ENCODE assay signal across 22 cellular contexts in genomic region chr10:11794566-11794965, GRCh38. TPM values are rescaled to one million over a fixed set of nuclear protein-coding genes. Genes with fewer than 3 reads are reported as not detected.
DNase-seq lines count a peak whose midpoint lies in the region; ATAC-seq, FAIRE-seq and TF ChIP-seq lines count a peak whose summit lies in the region.
"Had no signal": no experiment of that assay in that cellular context is flagged by ENCODE, and none has a peak within 500 bp of the region (broad histone marks: within the 10 kb centered on the region; RNA-seq: fewer than 3 reads in every experiment).

No MANE protein-coding gene starts in this region.

- H3K4me1 ChIP-seq in IMR-90 (ENCODE audit: control insufficient read depth, insufficient read depth, low read length), result peaks cover 7% of the 10 kb centered on the region
- peaks cover 0 to 15% (median 4%) of the 10 kb centered on the region in 4 donors for H3K4me1 ChIP-seq in right lobe of liver
- H3K4me1 ChIP-seq in pancreas, result no peaks in the 10 kb centered on the region
- no peaks in the 10 kb centered on the region for H3K4me1 ChIP-seq in vagina

- WGBS in IMR-90 (ENCODE audit: extremely low coverage in 2 of 2, insufficient read length in 1 of 2), 2 experiments, result 100% methylated on average over 1 of the region's 5 CpGs; no CpG with 5 or more reads in 1 of the 2 experiments
- WGBS in right lobe of liver (ENCODE audit: insufficient coverage, low coverage, low lambda C conversion rate, missing lambda C conversion rate), result 83% methylated on average over 4 of the region's 5 CpGs
- WGBS in pancreas, 2 donors, result 74 to 80% methylated on average over 5 of the region's 5 CpGs

- H3K18ac ChIP-seq in IMR-90 (ENCODE audit: low read depth, low read length), result no peak overlapping the region

- H3K9me3 ChIP-seq in IMR-90 (ENCODE audit: control insufficient read depth, insufficient read depth, low read length) (no peaks in the 10 kb centered on the region), right lobe of liver (no peaks in the 10 kb centered on the region), pancreas (no peaks in the 10 kb centered on the region), vagina (no peaks in the 10 kb centered on the region)

- peak overlapping the region; percentile 26; the same call in 1 of the 2 replicates for H2AK5ac ChIP-seq in IMR-90 (ENCODE audit: low read depth, low read length)

- peak overlapping the region in 1 of 2 experiments; percentile 62; a peak in 1 of 4 replicates for H4K8ac ChIP-seq in IMR-90 (ENCODE audit: low read depth in 2 of 2, low read length in 2 of 2)

- no peak overlapping the region for H2AFZ ChIP-seq in IMR-90 (replicated peaks; ENCODE audit: low read length, poor library complexity)
- H2AFZ ChIP-seq: GM23338 had no signal

- H3K4me2 ChIP-seq in IMR-90 (ENCODE audit: low read depth, low read length), result no peak overlapping the region
- H3K4me2 ChIP-seq: GM23338 had no signal

- H3K9ac ChIP-seq in IMR-90 (ENCODE audit: low read depth, low read length), result no peak overlapping the region

- H3K56ac ChIP-seq in IMR-90 (ENCODE audit: extremely low read depth, insufficient read depth, low read length), result no peak overlapping the region

- H3K4me3 ChIP-seq in IMR-90 (ENCODE audit: insufficient read depth, low read depth, low read length) (no peak overlapping the region), epithelial cell of proximal tubule (ENCODE audit: low read depth, low read length) (no peak overlapping the region), right lobe of liver (no peak overlapping the region), pancreas (no peak overlapping the region), vagina (no peak overlapping the region)
- H3K4me3 ChIP-seq: GM23338, SK-N-MC had no signal

- no peak overlapping the region for H3K23ac ChIP-seq in IMR-90 (ENCODE audit: low read depth, low read length)

- H2BK120ac ChIP-seq in IMR-90 (ENCODE audit: low read depth, low read length), result no peak overlapping the region

- H2BK15ac ChIP-seq in IMR-90 (ENCODE audit: low read depth, low read length), result 0 out of 3 replicates have a peak overlapping the region, but pooled peaks have one; percentile 32

- H2AK9ac ChIP-seq in IMR-90 (replicated peaks; ENCODE audit: low read depth, low read length, poor library complexity), result no peak overlapping the region

- in situ Hi-C loops in ACHN (cut with HindIII; ENCODE audit: low pct_ligation_motif_present, low pct_unique_long_range_greater_than_20kb, low sequenced_read_pairs), result no loop called here
- in situ Hi-C loops in IMR-90 (cut with MboI; ENCODE audit: low sequenced_read_pairs), result loop anchor here (5.0 kb wide), 1 partner anchor 193 kb away; no protein-coding TSS in a partner anchor

- intact Hi-C loops in IMR-90 (cut with micrococcal nuclease), result loop anchor here (2.0 kb wide), 1 partner anchor 16 kb away; no protein-coding TSS in a partner anchor
- intact Hi-C loops in right lobe of liver (cut with DNase I), result loop anchor here in 1 of 2 donors (10.0 kb wide), 1 partner anchor 190 kb away; no protein-coding TSS in a partner anchor
- intact Hi-C loops in pancreas (cut with DNase I), result loop anchor here in 1 of 3 donors (10.0 kb wide), 1 partner anchor 390 kb away; no protein-coding TSS in a partner anchor
- intact Hi-C loops in vagina (cut with DNase I), result no loop called here

- no peak overlapping the region for H2BK5ac ChIP-seq in IMR-90 (ENCODE audit: low read depth, low read length, poor library complexity, severe bottlenecking)

- no peak overlapping the region for H4K91ac ChIP-seq in IMR-90 (ENCODE audit: insufficient read depth, low read depth, low read length)

- no peak overlapping the region for H3K14ac ChIP-seq in IMR-90 (replicated peaks; ENCODE audit: low read depth, low read length)

- dilution Hi-C loops in IMR-90 (cut with HindIII; ENCODE audit: low sequenced_read_pairs, unreplicated experiment), result no loop called here

- peak overlapping the region; percentile 61; the same call in 1 of the 2 replicates for H2BK20ac ChIP-seq in IMR-90 (ENCODE audit: low read depth, low read length)

- no peak for TF ChIP-seq CTCF in IMR-90 (conservative IDR thresholded peaks at IDR 0.05; ENCODE audit: low read depth, low read length)
- TF ChIP-seq CTCF in epithelial cell of proximal tubule (conservative IDR thresholded peaks at IDR 0.05; ENCODE audit: low read depth, low read length), result peak; percentile 7
- no peak for TF ChIP-seq CTCF in right lobe of liver (IDR thresholded peaks at IDR 0.05)
- no peak for TF ChIP-seq CTCF in pancreas (IDR thresholded peaks at IDR 0.05)
- TF ChIP-seq CTCF in vagina (IDR thresholded peaks at IDR 0.05), result no peak

- no peak for TF ChIP-seq RAD21 in IMR-90 (IDR thresholded peaks at IDR 0.05; ENCODE audit: low read length)

- peaks cover 17% of the 10 kb centered on the region for H3K9me1 ChIP-seq in IMR-90 (ENCODE audit: insufficient read depth, low read length)

- TF ChIP-seq POLR2A in IMR-90 (IDR thresholded peaks at IDR 0.05; ENCODE audit: low read depth, low read length) (no peak), right lobe of liver (IDR thresholded peaks at IDR 0.05) (no peak), vagina (IDR thresholded peaks at IDR 0.05) (no peak)

- H3K79me1 ChIP-seq in IMR-90 (ENCODE audit: low read depth in 1 of 2, low read length in 2 of 2), result no peaks in the 10 kb centered on the region

- FAIRE-seq in pancreas (lab: Jason Lieb, UNC), result no peak
- FAIRE-seq: G401.6, GM12892 had no signal

- POLR2A ChIA-PET in IMR-90 (lab: Charles Lee; ENCODE audit: unreplicated experiment), result no interaction called here

- H3K27ac ChIP-seq in IMR-90 (ENCODE audit: insufficient read depth, low read length) (no peak overlapping the region), right lobe of liver (peak overlapping the region in 2 of 3 donors; percentile 18 to 70), pancreas (no peak overlapping the region), vagina (no peak overlapping the region)
- H3K27ac ChIP-seq: HL-60, SK-N-MC had no signal

- H3K36me3 ChIP-seq in IMR-90 (ENCODE audit: control insufficient read depth, insufficient read depth, low read length) (no peaks in the 10 kb centered on the region), right lobe of liver (no peaks in the 10 kb centered on the region), pancreas (no peaks in the 10 kb centered on the region), vagina (no peaks in the 10 kb centered on the region)

- H3K27me3 ChIP-seq in IMR-90 (ENCODE audit: control insufficient read depth, insufficient read depth, low read length) (peaks cover 2% of the 10 kb centered on the region; the same call in 1 of the 2 replicates), right lobe of liver (no peaks in the 10 kb centered on the region), pancreas (no peaks in the 10 kb centered on the region), vagina (no peaks in the 10 kb centered on the region)

- ATAC-seq in IMR-90 (ENCODE audit: low read depth), result no peak
- no peak for ATAC-seq in right lobe of liver
- ATAC-seq in activated CD4-positive, CD25-positive, alpha-beta regulatory T cell treated with anti-CD3 and anti-CD28 coated beads, Interleukin-2, amount 50 U/mL, for 24 hours, result no peak
- no peak for ATAC-seq in GM21737 (IDR thresholded peaks at IDR 0.05; ENCODE audit: unreplicated experiment)
- ATAC-seq in pancreas, result no peak

- no peaks in the 10 kb centered on the region for H4K20me1 ChIP-seq in IMR-90 (ENCODE audit: insufficient read depth, low read length)

- H4K5ac ChIP-seq in IMR-90 (ENCODE audit: low read depth, low read length), result no peak overlapping the region

- BruUV-seq in IMR-90 (replicated peaks; lab: Mats Ljungman, UMichigan), result no TSS peak

- DNase-seq in ACHN, result peak; percentile 72
- no peak for DNase-seq in IMR-90
- peak; percentile 59 for DNase-seq in epithelial cell of proximal tubule (ENCODE audit: low read depth)
- no peak for DNase-seq in right lobe of liver
- no peak for DNase-seq in pancreas
- no peak for DNase-seq in vagina (ENCODE audit: extremely low spot score in 2 of 2)
- DNase-seq: COR-L47, DMS79 treated with DMSO at 0.1 percent for 48 hours, Karpas-422, NCI-H1417, NCI-H2029, NCI-H2171 treated with DMSO at 0.1 percent for 48 hours, NCI-H510A, NCI-H82 had no signal

- CTCF ChIA-PET in IMR-90 (lab: Yijun Ruan, JAX), result interaction anchor here (0.6 to 1.8 kb wide), 5 partner anchors 9 to 1027 kb away, joined by 3 to 6 read pairs (median 4); no protein-coding TSS in a partner anchor

- peak overlapping the region; percentile 7; the same call in 1 of the 2 replicates for H3K4ac ChIP-seq in IMR-90 (ENCODE audit: low read depth, low read length)

TF ChIP-seq in IMR-90, 13 proteins besides CTCF, POLR2A, EP300 and RAD21:
- TF ChIP-seq BHLHE40 (IDR thresholded peaks at IDR 0.05; ENCODE audit: low read depth, low read length) (no peak), MAFK (IDR thresholded peaks at IDR 0.05; ENCODE audit: low read depth, low read length) (no peak), SMC3 (IDR thresholded peaks at IDR 0.05; ENCODE audit: low read depth, low read length) (no peak), MAZ (IDR thresholded peaks at IDR 0.05; ENCODE audit: borderline replicate concordance, low read depth, low read length) (no peak)
- TF ChIP-seq, protein P1, sequence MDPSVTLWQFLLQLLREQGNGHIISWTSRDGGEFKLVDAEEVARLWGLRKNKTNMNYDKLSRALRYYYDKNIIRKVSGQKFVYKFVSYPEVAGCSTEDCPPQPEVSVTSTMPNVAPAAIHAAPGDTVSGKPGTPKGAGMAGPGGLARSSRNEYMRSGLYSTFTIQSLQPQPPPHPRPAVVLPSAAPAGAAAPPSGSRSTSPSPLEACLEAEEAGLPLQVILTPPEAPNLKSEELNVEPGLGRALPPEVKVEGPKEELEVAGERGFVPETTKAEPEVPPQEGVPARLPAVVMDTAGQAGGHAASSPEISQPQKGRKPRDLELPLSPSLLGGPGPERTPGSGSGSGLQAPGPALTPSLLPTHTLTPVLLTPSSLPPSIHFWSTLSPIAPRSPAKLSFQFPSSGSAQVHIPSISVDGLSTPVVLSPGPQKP (IDR thresholded peaks at IDR 0.05; ENCODE audit: borderline replicate concordance, low read depth, low read length), result no peak

RNA-seq across cellular contexts. Expression of gene PROSER2, which starts 28.6 kb away (rescaled TPM):
- total RNA-seq in IMR-90 (2012; rRNA removed) (1.4 TPM in 2 replicates), epithelial cell of proximal tubule (91.6 and 112 TPM in 2 replicates), right lobe of liver (10 to 100 TPM; 24.5 to 65.9 (median 26.8) TPM), pancreas (10 to 100 TPM in 3 of 6 donors, 1 to 10 TPM in 3; 5.7 to 21.2 (median 11.1) TPM), vagina (8.1 TPM)
- polyA plus RNA-seq in IMR-90 (2012; rRNA removed) (2.0 and 2.1 TPM in 2 replicates), pancreas (10 to 100 TPM in 1 of 2 donors, 1 to 10 TPM in 1; 8.1 to 12.4 TPM)
- 2.3 and 2.7 TPM in 2 replicates for polyA plus RNA-seq in IMR-90 (2012; cell fraction: cytosol; rRNA removed)
- 1.8 and 3.5 TPM in 2 replicates for polyA plus RNA-seq in IMR-90 (2012; cell fraction: nucleus; rRNA removed; ENCODE audit: low replicate concordance)

RNA-seq across cellular contexts. Expression of gene ECHDC3, which starts 52.4 kb away (rescaled TPM):
- total RNA-seq in IMR-90 (2012; rRNA removed), result 2.8 and 4.3 TPM in 2 replicates
- 4.3 and 5.0 TPM in 2 replicates for polyA plus RNA-seq in IMR-90 (2012; rRNA removed)
- 2.4 and 7.3 TPM in 2 replicates for polyA plus RNA-seq in IMR-90 (2012; cell fraction: cytosol; rRNA removed)
- 3.5 and 4.9 TPM in 2 replicates for polyA plus RNA-seq in IMR-90 (2012; cell fraction: nucleus; rRNA removed; ENCODE audit: low replicate concordance)
- total RNA-seq in epithelial cell of proximal tubule, result 20.2 and 26.3 TPM in 2 replicates
- total RNA-seq in right lobe of liver, result 100 to 1,000 TPM in 5 of 6 experiments, 10 to 100 TPM in 1; 85.0 to 304 (median 130) TPM
- 10 to 100 TPM; 12.3 to 19.6 (median 16.6) TPM for total RNA-seq in pancreas
- 10 to 100 TPM in 1 of 2 donors, 1 to 10 TPM in 1; 9.7 to 18.8 TPM for polyA plus RNA-seq in pancreas
- 44.2 TPM for total RNA-seq in vagina
- total RNA-seq: A172 had no signal

Comparison
In these comparisons a context has a peak if more than half of its experiments do, and no peak if none do; other contexts are left out.
1. DNase-seq: peak in ACHN (single experiment) and epithelial cell of proximal tubule (single experiment); none in IMR-90 (single experiment), right lobe of liver (0 of 3), pancreas (0 of 6) and vagina (0 of 2).
2. H3K27ac ChIP-seq: peak in right lobe of liver (2 of 3); none in IMR-90 (single experiment), pancreas (0 of 4) and vagina (single experiment).